Comparison of ENCODE assay signal across 8 cellular contexts in genomic region chr10:96513686-96514551, GRCh38. TPM values are rescaled to one million over a fixed set of nuclear protein-coding genes. Genes with fewer than 3 reads are reported as not detected.
DNase-seq lines count a peak whose midpoint lies in the region; TF ChIP-seq lines count a peak whose summit lies in the region.

TSS of gene TLL2 (minus strand) at chr10:96513926. CDS start at chr10:96513685, 241 bp downstream.

- no peaks in the 10 kb centered on the region for H3K36me3 Mint-ChIP-seq in glutamatergic neuron (ENCODE audit: unreplicated experiment)

- no peak within 1 kb of the TSS for H3K27ac Mint-ChIP-seq in glutamatergic neuron (ENCODE audit: unreplicated experiment)

- no peaks in the 10 kb centered on the region for H3K9me3 ChIP-seq in MG63

- H3K36me3 ChIP-seq in MG63 (no peaks in the 10 kb centered on the region), urinary bladder (ENCODE audit: insufficient read depth) (no peaks in the 10 kb centered on the region)

- H3K27me3 Mint-ChIP-seq in glutamatergic neuron (ENCODE audit: unreplicated experiment): peaks cover 5% of the 10 kb centered on the region

- DNase-seq in HCEC 1CT: peak; percentile 87
- peak; percentile 90 for DNase-seq in MG63
- DNase-seq in SIG-M5 treated with dmso at 0.1 percent for 504 hours (lab: John Stamatoyannopoulos, UW; ENCODE audit: unreplicated experiment): peak; percentile 81
- peak; percentile 49 for DNase-seq in activated naive CD4-positive, alpha-beta T cell treated with anti-CD3 and anti-CD28 coated beads, Interleukin-2, amount 50 U/mL, for 16 hours
- peak; percentile 95 for DNase-seq in glutamatergic neuron
- DNase-seq in occipital lobe (lab: John Stamatoyannopoulos, UW): peak; percentile 80

- TF ChIP-seq CTCF in glutamatergic neuron (IDR thresholded peaks at IDR 0.05; ENCODE audit: partially characterized antibody, unreplicated experiment): peak; percentile 33

- 1% methylated on average over 69 of the region's 69 CpGs for WGBS in urinary bladder

- H3K27ac ChIP-seq in urinary bladder (ENCODE audit: low read depth): no peak within 1 kb of the TSS

- peak within 1 kb of the TSS; percentile 88 for H3K4me3 Mint-ChIP-seq in glutamatergic neuron (ENCODE audit: unreplicated experiment)

- H3K4me3 ChIP-seq in GM08714 (ENCODE audit: low read length): peak within 1 kb of the TSS; percentile 73; the same call in 1 of the 2 replicates
- peak within 1 kb of the TSS; percentile 44 for H3K4me3 ChIP-seq in MG63
- peak within 1 kb of the TSS; percentile 42 for H3K4me3 ChIP-seq in urinary bladder (ENCODE audit: low read depth, low read length)

- H3K4me1 ChIP-seq in urinary bladder (ENCODE audit: insufficient read depth): peaks cover 3% of the 10 kb centered on the region

- H3K4me1 Mint-ChIP-seq in glutamatergic neuron (ENCODE audit: low read depth, unreplicated experiment): no peaks in the 10 kb centered on the region

- H3K9me3 Mint-ChIP-seq in glutamatergic neuron (ENCODE audit: unreplicated experiment): peaks cover 3% of the 10 kb centered on the region

- H3K27me3 ChIP-seq in MG63: peaks cover 2% of the 10 kb centered on the region; the same call in 1 of the 2 replicates

RNA-seq across cellular contexts. Expression of gene TLL2, which starts in this region (rescaled TPM):
- total RNA-seq in MG63 (2014; rRNA removed; shearing (Covaris generic); ENCODE audit: low replicate concordance): not detected in 2 replicates
- total RNA-seq in glutamatergic neuron (ENCODE audit: unreplicated experiment): 0.17 TPM
- 0.78 TPM for total RNA-seq in occipital lobe
- 0.90 TPM for total RNA-seq in urinary bladder
- 0.22 TPM for polyA plus RNA-seq in urinary bladder

Comparison
In these comparisons a context has a peak if more than half of its experiments do, and no peak if none do; other contexts are left out.
1. Peak in DNase-seq and H3K4me3 ChIP-seq in MG63; RNA of the gene not detected or under 1 TPM.
2. Peak in DNase-seq in glutamatergic neuron; RNA of the gene not detected or under 1 TPM.
3. Peak in DNase-seq in occipital lobe; RNA of the gene not detected or under 1 TPM.